In genomic region chr3:152259480-152259879, GRCh38 we compare ENCODE assay signal across 12 cellular contexts. TPM values are rescaled to one million over a fixed set of nuclear protein-coding genes. Genes with fewer than 3 reads are reported as not detected.
DNase-seq lines count a peak whose midpoint lies in the region; ATAC-seq, FAIRE-seq and TF ChIP-seq lines count a peak whose summit lies in the region.
"Had no signal": no experiment of that assay in that cellular context is flagged by ENCODE, and none has a peak within 500 bp of the region (broad histone marks: within the 10 kb centered on the region; RNA-seq: fewer than 3 reads in every experiment).

No MANE protein-coding gene starts in this region.

- H3K27me3 Mint-ChIP-seq in CD8-positive, alpha-beta T cell (ENCODE audit: low read depth), result no peaks in the 10 kb centered on the region
- H3K27me3 Mint-ChIP-seq in IgD-negative memory B cell, result no peaks in the 10 kb centered on the region

- no peak overlapping the region for H3K9ac ChIP-seq in K562 (ENCODE audit: insufficient read depth in 1 of 2, low read depth in 2 of 2, low read length in 2 of 2)

- peaks cover 86% of the 10 kb centered on the region for H3K4me1 Mint-ChIP-seq in CD8-positive, alpha-beta T cell (ENCODE audit: low read depth)
- H3K4me1 Mint-ChIP-seq in IgD-negative memory B cell, result peaks cover 56 to 65% (median 61%) of the 10 kb centered on the region in 3 donors

- intact Hi-C loops in CD8-positive, alpha-beta T cell (cut with DNase I, micrococcal nuclease), result loop anchor here (1.0 to 10.0 kb wide), 4 partner anchors 9 to 1055 kb away; partner anchors contain the start of genes GPR171 (in 1 of the 2) and MBNL1 (in 1 of the 2)
- intact Hi-C loops in K562 (cut with micrococcal nuclease), result no loop called here
- intact Hi-C loops in sigmoid colon (cut with DNase I), result no loop called here

- WGBS in K562 (ENCODE audit: insufficient coverage, low coverage, missing lambda C conversion rate), result 0% methylated on average over 2 of the region's 2 CpGs
- WGBS in sigmoid colon, 2 donors, result 37 to 57% methylated on average over 2 of the region's 2 CpGs

- TF ChIP-seq RAD21 in K562 (CRISPR knock-in tag; conservative IDR thresholded peaks at IDR 0.05 in 1 of 2, IDR thresholded peaks at IDR 0.05 in 1 of 2), result no peak

- peaks cover 15% of the 10 kb centered on the region for H3K36me3 Mint-ChIP-seq in CD8-positive, alpha-beta T cell
- peaks cover 3% of the 10 kb centered on the region for H3K36me3 Mint-ChIP-seq in IgD-negative memory B cell

- TF ChIP-seq POLR2A in K562 (conservative IDR thresholded peaks at IDR 0.05) (no peak), sigmoid colon (IDR thresholded peaks at IDR 0.05) (no peak)

- in situ Hi-C loops in K562 (cut with MboI), result no loop called here

- H3K4me2 ChIP-seq in K562 (ENCODE audit: insufficient read depth, low read length), result no peak overlapping the region

- peaks cover 90% of the 10 kb centered on the region for H3K79me2 ChIP-seq in K562 (ENCODE audit: control insufficient read depth, insufficient read depth, low read length)

- no peak overlapping the region for H2AFZ ChIP-seq in K562 (ENCODE audit: low read depth, low read length)

- peaks cover 80% of the 10 kb centered on the region for H3K4me1 ChIP-seq in CD8-positive, alpha-beta T cell (ENCODE audit: insufficient read depth, low read length)
- H3K4me1 ChIP-seq in K562 (replicated peaks in 1 of 2; ENCODE audit: control insufficient read depth in 2 of 2, insufficient read depth in 2 of 2, low read length in 2 of 2) (peaks cover 5 to 45% of the 10 kb centered on the region in 2 experiments), sigmoid colon (peaks cover 0 to 77% (median 54%) of the 10 kb centered on the region in 4 donors)

- ATAC-seq in CD8-positive, alpha-beta T cell, result no peak
- ATAC-seq in K562, result peak; percentile 61
- no peak for ATAC-seq in HG03521 (IDR thresholded peaks at IDR 0.05; ENCODE audit: unreplicated experiment)

- H3K9me3 Mint-ChIP-seq in CD8-positive, alpha-beta T cell, result no peaks in the 10 kb centered on the region
- peaks cover 0 to 2% (median 0%) of the 10 kb centered on the region in 3 donors for H3K9me3 Mint-ChIP-seq in IgD-negative memory B cell

- BruUV-seq in K562 (replicated peaks; lab: Mats Ljungman, UMichigan), result no TSS peak

- TF ChIP-seq CTCF in CD8-positive, alpha-beta T cell (IDR thresholded peaks at IDR 0.05), result no peak
- TF ChIP-seq CTCF in K562 (IDR thresholded peaks at IDR 0.05 in 2 of 3, conservative IDR thresholded peaks at IDR 0.05 in 1 of 3; ENCODE audit: insufficient read depth in 2 of 3, low read depth in 1 of 3, low read length in 3 of 3), result no peak
- TF ChIP-seq CTCF in sigmoid colon (IDR thresholded peaks at IDR 0.05), result no peak

- POLR2A ChIA-PET in CD8-positive, alpha-beta T cell (lab: Charles Lee), result interaction anchor here (0.7 to 10.1 kb wide), 4 partner anchors 9 to 61 kb away, joined by 3 to 108 read pairs (median 10); partner anchors contain the start of gene MBNL1
- POLR2A ChIA-PET in K562 (lab: Yijun Ruan, JAX), result interaction anchor here (1.1 to 1.5 kb wide), 3 partner anchors 10 to 15 kb away, joined by 5 to 7 read pairs (median 5); partner anchors contain the start of gene MBNL1

- H3K4me3 ChIP-seq in CD8-positive, alpha-beta T cell (ENCODE audit: low read depth, low read length), result no peak overlapping the region
- H3K4me3 ChIP-seq in K562 (no peak overlapping the region), sigmoid colon (no peak overlapping the region)

- CTCF ChIA-PET in CD8-positive, alpha-beta T cell (lab: Charles Lee), result interaction anchor here (1.0 to 1.6 kb wide), 2 partner anchors 8 to 16 kb away, joined by 3 to 4 read pairs; no protein-coding TSS in a partner anchor
- CTCF ChIA-PET in K562 (lab: Yijun Ruan, JAX; ENCODE audit: low intra/inter-chr PET ratio), result interaction anchor here (0.7 kb wide), 1 partner anchor 185 kb away, joined by 3 read pairs; no protein-coding TSS in a partner anchor

- no peaks in the 10 kb centered on the region for H3K36me3 ChIP-seq in CD8-positive, alpha-beta T cell (ENCODE audit: insufficient read depth, low read length)
- H3K36me3 ChIP-seq in K562 (ENCODE audit: control insufficient read depth, insufficient read depth, low read length), result peaks cover 10% of the 10 kb centered on the region; the same call in 1 of the 3 replicates
- H3K36me3 ChIP-seq in sigmoid colon, result no peaks in the 10 kb centered on the region

- H4K20me1 ChIP-seq in K562 (replicated peaks; ENCODE audit: control insufficient read depth, insufficient read depth, low read length), result no peaks in the 10 kb centered on the region

- H3K4me3 Mint-ChIP-seq in CD8-positive, alpha-beta T cell, result peak overlapping the region; percentile 58
- peak overlapping the region in 1 of 4 donors; percentile 6 for H3K4me3 Mint-ChIP-seq in IgD-negative memory B cell

- no peaks in the 10 kb centered on the region for H3K9me3 ChIP-seq in CD8-positive, alpha-beta T cell (ENCODE audit: low read length)
- H3K9me3 ChIP-seq in K562 (replicated peaks; ENCODE audit: control insufficient read depth, insufficient read depth, low read depth, low read length), result no peaks in the 10 kb centered on the region; the same call in 1 of the 2 replicates
- H3K9me3 ChIP-seq in sigmoid colon, result no peaks in the 10 kb centered on the region

- no peak overlapping the region for H3K27ac ChIP-seq in CD8-positive, alpha-beta T cell (ENCODE audit: low read depth, low read length)
- H3K27ac ChIP-seq in K562 (ENCODE audit: extremely low read depth, low read depth, low read length), result no peak overlapping the region; the same call in 2 of the 3 replicates
- peak overlapping the region; percentile 58 to 98 (median 76) for H3K27ac ChIP-seq in sigmoid colon

- H3K9me1 ChIP-seq in K562 (ENCODE audit: control insufficient read depth, insufficient read depth, low read length), result no peaks in the 10 kb centered on the region

- no peak for FAIRE-seq in K562 (lab: Jason Lieb, UNC)
- FAIRE-seq: GM18507 had no signal

- no peak for DNase-seq in CD8-positive, alpha-beta T cell
- DNase-seq in K562 (ENCODE audit: extremely low read depth in 1 of 4, low spot score in 3 of 4) (no peak), sigmoid colon (no peak), C1 segment of cervical spinal cord (lab: John Stamatoyannopoulos, UW) (no peak), inferior parietal cortex (ENCODE audit: extremely low spot score) (no peak)
- DNase-seq: activated CD4-positive, CD25-positive, alpha-beta regulatory T cell; Karpas-422; NCI-H146; stimulated activated CD4-positive, alpha-beta T cell treated with anti-CD3 and anti-CD28 coated beads, Interleukin-1b, Interleukin-23, amount 100 ng/mL, for 48 hours had no signal

- no peak for TF ChIP-seq EP300 in K562 (IDR thresholded peaks at IDR 0.05; ENCODE audit: low read length)
- no peak for TF ChIP-seq EP300 in sigmoid colon (IDR thresholded peaks at IDR 0.05)

- H3K27me3 ChIP-seq in CD8-positive, alpha-beta T cell (ENCODE audit: insufficient read depth, low read length), result no peaks in the 10 kb centered on the region
- H3K27me3 ChIP-seq in K562 (ENCODE audit: control insufficient read depth in 2 of 2, insufficient read depth in 2 of 2, low read length in 2 of 2) (no peaks in the 10 kb centered on the region), sigmoid colon (no peaks in the 10 kb centered on the region)

- peak overlapping the region; percentile 98 for H3K27ac Mint-ChIP-seq in CD8-positive, alpha-beta T cell
- peak overlapping the region in 2 of 3 donors; percentile 12 to 45 for H3K27ac Mint-ChIP-seq in IgD-negative memory B cell

TF ChIP-seq in K562, 482 proteins besides CTCF, POLR2A, EP300 and RAD21:
- TF ChIP-seq LCOR (CRISPR knock-in tag; IDR thresholded peaks at IDR 0.05), result no peak
- TF ChIP-seq, protein P1, sequence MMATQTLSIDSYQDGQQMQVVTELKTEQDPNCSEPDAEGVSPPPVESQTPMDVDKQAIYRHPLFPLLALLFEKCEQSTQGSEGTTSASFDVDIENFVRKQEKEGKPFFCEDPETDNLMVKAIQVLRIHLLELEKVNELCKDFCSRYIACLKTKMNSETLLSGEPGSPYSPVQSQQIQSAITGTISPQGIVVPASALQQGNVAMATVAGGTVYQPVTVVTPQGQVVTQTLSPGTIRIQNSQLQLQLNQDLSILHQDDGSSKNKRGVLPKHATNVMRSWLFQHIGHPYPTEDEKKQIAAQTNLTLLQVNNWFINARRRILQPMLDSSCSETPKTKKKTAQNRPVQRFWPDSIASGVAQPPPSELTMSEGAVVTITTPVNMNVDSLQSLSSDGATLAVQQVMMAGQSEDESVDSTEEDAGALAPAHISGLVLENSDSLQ (IDR thresholded peaks at IDR 0.05), result peak; percentile 55; the same call in 1 of the 2 replicates

RNA-seq across cellular contexts. Expression of gene MBNL1, which starts 9.2 kb away (rescaled TPM):
- total RNA-seq in CD8-positive, alpha-beta T cell, result 100 to 1,000 TPM; 515 to 529 TPM
- polyA plus RNA-seq in IgD-negative memory B cell (200 TPM), K562 (2011; rRNA removed) (116 and 133 TPM in 2 replicates), K562 (2014; fragmentation: Illumina TruSeq; extraction: Trizol) (202 and 221 TPM in 2 replicates), K562 (2014; fragmentation: Nextera tagmentation; extraction: Ambion mirVana) (10 to 100 TPM; 70.3 to 87.3 TPM), K562 (2014; rRNA removed) (104 and 107 TPM in 2 replicates), sigmoid colon (10 to 100 TPM; 60.5 to 74.7 (median 67.3) TPM)
- 337 and 524 TPM in 2 replicates for total RNA-seq in K562 (2011; cell fraction: chromatin; rRNA removed; ENCODE audit: low replicate concordance)
- 154 and 188 TPM in 2 replicates for total RNA-seq in K562 (2011; cell fraction: nucleolus; rRNA removed)
- total RNA-seq in K562 (2011; cell fraction: nucleoplasm; rRNA removed), result 277 and 417 TPM in 2 replicates
- total RNA-seq in K562 (2014; rRNA removed) (240 and 243 TPM in 2 replicates), K562 (2014; rRNA removed; fragmentation: Illumina TruSeq; extraction: Trizol) (220 and 241 TPM in 2 replicates), K562 (2015; rRNA removed; fragmentation: Illumina TruSeq; extraction: Trizol) (220 and 243 TPM in 2 replicates), K562 (2021) (217 and 231 TPM in 2 replicates), sigmoid colon (100 to 1,000 TPM; 602 to 898 (median 756) TPM)
- polyA plus RNA-seq in K562 (2011; cell fraction: cytosol; rRNA removed), result 101 and 150 TPM in 2 replicates
- 108 and 135 TPM in 2 replicates for polyA plus RNA-seq in K562 (2011; cell fraction: nucleus; rRNA removed)
- polyA plus RNA-seq in K562 (2012), result 74.4 and 91.9 TPM in 2 replicates
- 431 and 448 TPM in 2 replicates for polyA minus RNA-seq in K562 (2011; rRNA and poly(A)+ RNA removed)
- polyA minus RNA-seq in K562 (2011; cell fraction: cytosol; rRNA and poly(A)+ RNA removed), result 216 and 268 TPM in 2 replicates
- 326 and 485 TPM in 2 replicates for polyA minus RNA-seq in K562 (2011; cell fraction: nucleus; rRNA and poly(A)+ RNA removed)

Comparison
In these comparisons a context has a peak if more than half of its experiments do, and no peak if none do; other contexts are left out.
1. H3K27ac ChIP-seq: peak in sigmoid colon (4 of 4); none in CD8-positive, alpha-beta T cell (single experiment) and K562 (single experiment).
2. intact Hi-C loops: an anchor here in CD8-positive, alpha-beta T cell (1.0 to 10.0 kb wide); none called in K562 and sigmoid colon.